Comparison of ENCODE assay signal across 8 cellular contexts in the genomic region with DNA sequence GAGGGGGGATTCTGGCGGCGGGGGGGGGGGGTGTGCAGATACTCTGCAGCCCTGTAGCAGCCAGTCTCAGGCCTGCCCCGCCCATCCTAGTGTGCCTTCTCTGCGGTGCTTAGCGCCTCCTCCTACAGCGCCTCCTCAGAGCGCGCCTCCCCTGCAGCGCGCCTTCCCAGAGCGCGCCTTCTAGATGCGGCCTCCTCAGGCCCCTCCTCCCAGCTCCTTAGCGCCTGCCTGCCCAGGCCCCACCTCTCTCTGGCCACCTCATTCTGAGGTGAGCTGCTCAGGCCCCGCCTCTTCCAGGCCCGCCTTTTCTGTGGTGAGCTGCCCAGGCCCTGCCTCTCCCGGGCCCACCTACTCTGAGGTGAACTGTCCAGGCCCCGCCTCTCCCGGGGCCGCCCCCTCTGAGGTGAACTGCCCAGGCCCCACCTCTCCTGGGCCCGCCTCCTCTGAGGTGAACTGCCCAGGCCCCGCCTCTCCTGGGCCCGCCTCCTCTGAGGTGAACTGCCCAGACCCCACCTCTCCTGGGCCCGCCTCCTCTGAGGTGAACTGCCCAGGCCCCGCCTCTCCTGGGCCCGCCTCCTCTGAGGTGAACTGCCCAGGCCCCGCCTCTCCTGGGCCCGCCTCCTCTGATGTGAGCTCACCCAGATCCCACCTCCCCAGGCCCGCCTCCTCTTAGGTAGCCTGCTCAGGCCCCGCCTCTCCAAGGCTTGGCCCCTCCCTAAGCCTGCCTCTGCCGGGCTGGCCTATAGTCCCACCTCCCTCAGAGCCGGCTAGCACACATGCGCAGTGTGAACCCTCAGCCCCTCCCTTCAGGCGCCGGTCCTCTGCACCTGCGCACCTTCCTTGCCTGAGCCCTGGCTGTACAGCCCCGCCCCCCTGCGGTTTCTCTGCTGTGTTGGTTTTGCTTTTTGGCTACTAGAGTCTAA. TPM values are rescaled to one million over a fixed set of nuclear protein-coding genes. Genes with fewer than 3 reads are reported as not detected.
DNase-seq lines count a peak whose midpoint lies in the region; ATAC-seq and TF ChIP-seq lines count a peak whose summit lies in the region.

No MANE protein-coding gene starts in this region.

- no peak for TF ChIP-seq CTCF in AG10803 (conservative IDR thresholded peaks at IDR 0.05; ENCODE audit: low read length)
- no peak for TF ChIP-seq CTCF in choroid plexus epithelial cell (conservative IDR thresholded peaks at IDR 0.05; ENCODE audit: low read depth, low read length)
- no peak for TF ChIP-seq CTCF in left lung (IDR thresholded peaks at IDR 0.05)

- ATAC-seq in GM19328 (IDR thresholded peaks at IDR 0.05; ENCODE audit: unreplicated experiment) (peak; percentile 80), HG03457 (IDR thresholded peaks at IDR 0.05; ENCODE audit: unreplicated experiment) (peak; percentile 81), left lung (peak; percentile 82)

- peaks cover 0 to 49% of the 10 kb centered on the region in 2 donors for H3K27me3 ChIP-seq in left lung

- H3K9me3 ChIP-seq in left lung: peaks cover 0 to 11% of the 10 kb centered on the region in 2 donors

- intact Hi-C loops in left lung (cut with DNase I): no loop called here

- H3K27ac ChIP-seq in left lung: peak overlapping the region in 1 of 2 donors; percentile 23

- H3K4me3 ChIP-seq in AG10803 (ENCODE audit: low read length) (peak overlapping the region; percentile 80), choroid plexus epithelial cell (ENCODE audit: low read depth, low read length) (peak overlapping the region; percentile 82), left lung (peak overlapping the region in 1 of 2 donors; percentile 53)

- no peaks in the 10 kb centered on the region for H3K36me3 ChIP-seq in left lung

- H3K4me1 ChIP-seq in left lung: peaks cover 0 to 32% of the 10 kb centered on the region in 2 donors

- peak; percentile 86 for DNase-seq in AG10803 (ENCODE audit: low read depth)
- DNase-seq in NCI-H524 treated with DMSO at 0.1 percent for 48 hours (lab: John Stamatoyannopoulos, UW): peak; percentile 95
- peak; percentile 95 for DNase-seq in activated CD4-positive, alpha-beta T cell treated with anti-CD3 and anti-CD28 coated beads for 48 hours
- DNase-seq in choroid plexus epithelial cell (ENCODE audit: low read depth): peak; percentile 98
- DNase-seq in left lung: peak; percentile 96
- peak; percentile 89 to 92 for DNase-seq in stimulated activated CD4-positive, alpha-beta T cell treated with anti-CD3 and anti-CD28 coated beads, Interleukin-2, amount 100 ng/mL, for 24 hours

RNA-seq across cellular contexts. Expression of a gene that starts 2.1 kb away (rescaled TPM):
- total RNA-seq in left lung: 10 to 100 TPM; 49.9 to 80.1 TPM
